In the genomic region with DNA sequence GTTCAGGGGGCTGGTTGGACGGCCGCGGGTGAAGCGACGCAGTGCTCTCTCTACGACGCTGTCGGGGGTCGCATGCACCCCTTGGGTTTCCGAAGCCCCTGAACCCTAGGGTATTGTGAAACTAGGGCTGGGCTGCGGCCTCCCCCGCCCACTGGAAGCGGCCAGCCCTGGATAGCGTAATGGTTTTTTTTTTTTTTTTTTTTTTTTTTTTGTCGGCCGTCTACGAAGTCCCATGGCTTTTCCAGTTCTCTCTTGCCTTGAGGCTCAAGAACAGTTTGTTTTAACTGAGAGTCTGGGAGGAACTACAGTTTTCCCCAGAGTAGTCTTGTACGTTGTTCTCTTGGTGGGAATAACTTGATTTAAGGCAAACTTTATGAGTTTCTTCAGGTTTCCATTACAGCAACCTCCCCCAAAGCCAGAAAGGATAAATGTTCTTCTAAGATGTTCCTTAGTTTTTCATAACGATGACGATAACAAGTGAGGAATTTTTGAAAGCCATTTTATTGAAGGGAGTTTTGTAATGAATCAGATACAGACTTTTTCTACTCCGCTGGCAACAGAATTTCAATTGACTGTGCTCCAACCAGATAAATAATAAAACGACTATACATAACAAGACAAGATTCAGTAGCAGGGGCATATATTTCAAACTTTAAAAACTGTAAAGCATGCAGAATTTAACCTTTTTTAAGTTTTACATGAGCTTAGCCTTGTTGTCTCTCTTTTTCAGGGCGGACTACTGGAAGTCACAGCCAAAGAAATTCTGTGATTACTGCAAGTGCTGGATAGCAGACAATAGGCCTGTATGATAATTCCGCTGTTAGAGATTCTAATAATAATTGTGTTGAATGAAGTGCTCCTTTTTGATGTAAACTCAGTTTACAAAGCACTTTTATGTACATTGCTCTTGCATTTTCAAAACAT, we compare ENCODE assay signal across 8 cellular contexts. TPM values are rescaled to one million over a fixed set of nuclear protein-coding genes. Genes with fewer than 3 reads are reported as not detected.
A peak's percentile ranks its signal among the peaks of the same experiment; 100 is the strongest.
DNase-seq lines count a peak whose midpoint lies in the region; ATAC-seq, FAIRE-seq and TF ChIP-seq lines count a peak whose summit lies in the region.

No MANE protein-coding gene starts in this region.

- 11% methylated on average over 20 of the region's 24 CpGs; no CpG with 5 or more reads in 1 of the 2 experiments for whole genome bisulfite sequencing in H1 (ENCODE audit: extremely low coverage in 1 of 2, insufficient coverage in 1 of 2, insufficient read length in 1 of 2, insufficient replicate concordance in 2 of 2, low coverage in 1 of 2, low lambda C conversion rate in 2 of 2, missing lambda C conversion rate in 1 of 2), 2 experiments
- 1 to 8% methylated on average over 12 to 15 of the region's 24 CpGs for WGBS in mesodermal cell (ENCODE audit: insufficient coverage in 2 of 2), 2 experiments

- H3K4me2 ChIP-seq in H1 (ENCODE audit: insufficient read depth in 1 of 2, low read depth in 2 of 2, low read length in 2 of 2) = peak overlapping the region; percentile 81 to 84

- no peak overlapping the region for H2BK20ac ChIP-seq in H1 (ENCODE audit: low read length)

- H3K9me3 ChIP-seq in RWPE2 (ENCODE audit: severe bottlenecking) = no peaks in the 10 kb centered on the region
- no peaks in the 10 kb centered on the region for H3K9me3 ChIP-seq in H1 (ENCODE audit: insufficient read depth in 2 of 2, low read depth in 1 of 2, low read length in 1 of 2)
- no peaks in the 10 kb centered on the region for H3K9me3 ChIP-seq in mesodermal cell (ENCODE audit: control insufficient read depth, low read length)
- no peaks in the 10 kb centered on the region for H3K9me3 ChIP-seq in vagina

- H3K27ac ChIP-seq in RWPE2 (ENCODE audit: poor library complexity, severe bottlenecking) = peak overlapping the region; percentile 87
- H3K27ac ChIP-seq in H1 (ENCODE audit: low read depth, low read length) = peak overlapping the region; percentile 93
- peak overlapping the region; percentile 95 for H3K27ac ChIP-seq in mesodermal cell (ENCODE audit: low read depth, low read length, severe bottlenecking)
- peak overlapping the region; percentile 95 for H3K27ac ChIP-seq in vagina

- H3K23ac ChIP-seq in H1 (ENCODE audit: insufficient read length) = no peak overlapping the region

- TF ChIP-seq CTCF in RWPE2 (IDR thresholded peaks at IDR 0.05; ENCODE audit: poor library complexity, severe bottlenecking) (no peak), H1 (IDR thresholded peaks at IDR 0.05; ENCODE audit: control extremely low read depth in 1 of 3, insufficient read depth in 1 of 3, low read depth in 1 of 3, low read length in 3 of 3) (no peak), vagina (IDR thresholded peaks at IDR 0.05) (no peak)

- H3K18ac ChIP-seq in H1 (ENCODE audit: extremely low read depth, low read length) = 0 out of 2 replicates have a peak overlapping the region, but pooled peaks have one; percentile 21

- peak; percentile 82 for DNase-seq in CD1c-positive myeloid dendritic cell (ENCODE audit: extremely low spot score)
- DNase-seq in GM19240 (ENCODE audit: insufficient read length, low spot score) = peak; percentile 16
- DNase-seq in RWPE2 (ENCODE audit: low spot score) = no peak
- no peak for DNase-seq in H1 (ENCODE audit: low read depth in 1 of 2, low spot score in 2 of 2)
- DNase-seq in vagina (ENCODE audit: extremely low spot score in 2 of 2) = no peak
- no peak for DNase-seq in NCI-H187 treated with DMSO at 0.1 percent for 48 hours (lab: John Stamatoyannopoulos, UW)

- H3K79me1 ChIP-seq in H1 (ENCODE audit: low read depth, low read length) = no peaks in the 10 kb centered on the region; the same call in 1 of the 2 replicates

- H3K36me3 ChIP-seq in RWPE2 (ENCODE audit: low read depth) = peaks cover 45% of the 10 kb centered on the region
- peaks cover 0 to 35% (median 6%) of the 10 kb centered on the region in 4 experiments; a peak in 6 of 8 replicates for H3K36me3 ChIP-seq in H1 (ENCODE audit: control insufficient read depth in 2 of 4, insufficient read depth in 4 of 4, low read length in 3 of 4)
- peaks cover 21% of the 10 kb centered on the region for H3K36me3 ChIP-seq in mesodermal cell (ENCODE audit: control insufficient read depth, insufficient read depth, low read length)
- H3K36me3 ChIP-seq in vagina = peaks cover 0 to 11% of the 10 kb centered on the region in 2 donors

- no peak overlapping the region for H3K14ac ChIP-seq in H1 (ENCODE audit: insufficient read length)

- TF ChIP-seq POLR2A in H1 (IDR thresholded peaks at IDR 0.05; ENCODE audit: control extremely low read depth in 1 of 2, low read depth in 2 of 2, low read length in 2 of 2) (no peak), vagina (IDR thresholded peaks at IDR 0.05) (no peak)

- peaks cover 7% of the 10 kb centered on the region; the same call in 1 of the 2 replicates for H3K23me2 ChIP-seq in H1 (ENCODE audit: low read depth, low read length)

- no peaks in the 10 kb centered on the region for H4K20me1 ChIP-seq in H1 (replicated peaks in 1 of 2; ENCODE audit: control insufficient read depth in 1 of 2, insufficient read depth in 2 of 2, low read length in 2 of 2)

- H2BK12ac ChIP-seq in H1 (ENCODE audit: low read depth, low read length) = no peak overlapping the region

- H4K5ac ChIP-seq in H1 (ENCODE audit: insufficient read length, low read depth, low read length) = peak overlapping the region; percentile 89

- H3K4ac ChIP-seq in H1 (replicated peaks; ENCODE audit: insufficient read length, low read depth, low read length) = no peak overlapping the region

- H2BK15ac ChIP-seq in H1 (ENCODE audit: low read length) = no peak overlapping the region

- peak overlapping the region; percentile 96 for H4K8ac ChIP-seq in H1 (ENCODE audit: extremely low read depth, insufficient read depth, low read length)

- H2BK120ac ChIP-seq in H1 (replicated peaks; ENCODE audit: low read depth, low read length) = no peak overlapping the region

- H2AK5ac ChIP-seq in H1 (ENCODE audit: low read depth, low read length) = no peak overlapping the region

- peaks cover 0 to 45% of the 10 kb centered on the region in 2 experiments; a peak in 2 of 4 replicates for H3K79me2 ChIP-seq in H1 (ENCODE audit: control insufficient read depth in 1 of 2, insufficient read depth in 2 of 2, low read length in 2 of 2)

- intact Hi-C loops in vagina (cut with DNase I) = loop anchor here (2.0 kb wide), 1 partner anchor 273 kb away; a partner anchor contains a TSS

- no peaks in the 10 kb centered on the region for H3K27me3 ChIP-seq in RWPE2 (ENCODE audit: insufficient read depth, poor library complexity, severe bottlenecking)
- no peaks in the 10 kb centered on the region for H3K27me3 ChIP-seq in H1 (replicated peaks in 1 of 4; ENCODE audit: control insufficient read depth in 3 of 4, extremely low read depth in 1 of 4, insufficient read depth in 3 of 4, low read length in 3 of 4)
- H3K27me3 ChIP-seq in vagina = no peaks in the 10 kb centered on the region

- peaks cover 33% of the 10 kb centered on the region for H3K4me1 ChIP-seq in RWPE2 (ENCODE audit: insufficient read depth, poor library complexity, severe bottlenecking)
- peaks cover 0 to 3% (median 2%) of the 10 kb centered on the region in 4 experiments; a peak in 2 of 7 replicates for H3K4me1 ChIP-seq in H1 (replicated peaks in 1 of 4; ENCODE audit: control insufficient read depth in 3 of 4, insufficient read depth in 4 of 4, low read length in 3 of 4)
- H3K4me1 ChIP-seq in mesodermal cell (ENCODE audit: control insufficient read depth, insufficient read depth, low read length, poor library complexity, severe bottlenecking) = peaks cover 13% of the 10 kb centered on the region
- H3K4me1 ChIP-seq in vagina = peaks cover 61% of the 10 kb centered on the region

- CTCF ChIA-PET in H1 (lab: Charles Lee; ENCODE audit: partially characterized antibody) = interaction anchor here (0.6 kb wide), 1 partner anchor 240 kb away, joined by 3 read pairs; no protein-coding TSS in a partner anchor

- POLR2A ChIA-PET in H1 (lab: Charles Lee; ENCODE audit: partially characterized antibody) = interaction anchor here (0.8 to 2.8 kb wide), 12 partner anchors 19 to 273 kb away, joined by 3 to 12 read pairs (median 4); a partner anchor contains a TSS

- H3K4me3 ChIP-seq in RWPE2 (ENCODE audit: severe bottlenecking) (peak overlapping the region; percentile 71), H1 (ENCODE audit: extremely low read depth in 1 of 4, insufficient read depth in 2 of 4, low read depth in 3 of 4, low read length in 4 of 4) (peak overlapping the region; percentile 89 to 96 (median 95)), mesodermal cell (ENCODE audit: extremely low read depth, insufficient read depth, low read length, poor library complexity, severe bottlenecking) (peak overlapping the region; percentile 81), vagina (peak overlapping the region; percentile 72 to 75)

- no peak overlapping the region; the same call in 1 of the 2 replicates for H2AFZ ChIP-seq in H1 (ENCODE audit: low read length)

- H3K56ac ChIP-seq in H1 (replicated peaks; ENCODE audit: insufficient read length, low read depth, low read length) = no peak overlapping the region

- TF ChIP-seq EP300 in H1 (IDR thresholded peaks at IDR 0.05; ENCODE audit: borderline replicate concordance in 1 of 2, low read depth in 2 of 2, low read length in 2 of 2) = no peak

- H3K9ac ChIP-seq in H1 (replicated peaks in 1 of 4; ENCODE audit: extremely low read depth in 1 of 4, low read depth in 3 of 4, low read length in 3 of 4) = peak overlapping the region; percentile 56 to 95 (median 94)

- no peak for TF ChIP-seq RAD21 in H1 (IDR thresholded peaks at IDR 0.05 in 1 of 2, conservative IDR thresholded peaks at IDR 0.05 in 1 of 2; ENCODE audit: low read depth in 2 of 2, low read length in 2 of 2)

- no peak for FAIRE-seq in H1 (lab: Jason Lieb, UNC)

- ATAC-seq in HG03175 (IDR thresholded peaks at IDR 0.05; ENCODE audit: unreplicated experiment) (peak; percentile 34), RWPE2 (ENCODE audit: low read depth) (peak; percentile 18)

- no peak overlapping the region for H4K91ac ChIP-seq in H1 (replicated peaks; ENCODE audit: insufficient read length, low read length)

- H2BK5ac ChIP-seq in H1 (ENCODE audit: low read depth, low read length) = peak overlapping the region; percentile 98

RNA-seq across cellular contexts. Expression of a gene that starts 0.9 kb away (rescaled TPM):
- 10.0 and 10.5 TPM in 2 replicates for total RNA-seq in H1 (2021; fragmentation: NEBNext Ultra II Directional; extraction: Animal tissue kit (Norgen Biotek cat#: 25700))
- 1.7 and 3.0 TPM in 2 replicates for polyA plus RNA-seq in H1 (2011; rRNA removed)
- 7.1 TPM for polyA plus RNA-seq in H1 (2011; cell fraction: cytosol; rRNA removed)
- polyA plus RNA-seq in H1 (2011; cell fraction: nucleus; rRNA removed) = 1.3 TPM
- polyA plus RNA-seq in H1 (2012, experiment 1 of 2) = 7.7 to 12.1 TPM (median 8.1 TPM) in 4 replicates
- 1.6 TPM for polyA plus RNA-seq in H1 (2012, experiment 2 of 2)
- 16.6 TPM for polyA plus RNA-seq in H1 (2013, experiment 1 of 2)
- polyA plus RNA-seq in H1 (2013, experiment 2 of 2) = 16.2 TPM
- polyA minus RNA-seq in H1 (2011; rRNA and poly(A)+ RNA removed) = 1.4 and 1.5 TPM in 2 replicates
- 3.6 TPM for polyA minus RNA-seq in H1 (2011; cell fraction: cytosol; rRNA and poly(A)+ RNA removed)
- polyA minus RNA-seq in H1 (2011; cell fraction: nucleus; rRNA and poly(A)+ RNA removed) = 3.6 TPM
- 13.8 TPM for polyA plus RNA-seq in mesodermal cell (2013, experiment 1 of 2)
- polyA plus RNA-seq in mesodermal cell (2013, experiment 2 of 2) = 17.4 TPM
- 13.5 TPM for total RNA-seq in vagina

RNA-seq across cellular contexts. Expression of a gene that starts 43.1 kb away (rescaled TPM):
- 18.2 and 20.6 TPM in 2 replicates for total RNA-seq in H1 (2021; fragmentation: NEBNext Ultra II Directional; extraction: Animal tissue kit (Norgen Biotek cat#: 25700))
- polyA plus RNA-seq in H1 (2011; rRNA removed) = 5.3 and 5.6 TPM in 2 replicates
- 6.7 TPM for polyA plus RNA-seq in H1 (2011; cell fraction: cytosol; rRNA removed)
- polyA plus RNA-seq in H1 (2011; cell fraction: nucleus; rRNA removed) = 6.7 TPM
- polyA plus RNA-seq in H1 (2012, experiment 1 of 2) = 8.2 to 9.3 TPM (median 8.9 TPM) in 4 replicates
- 1.0 TPM for polyA plus RNA-seq in H1 (2012, experiment 2 of 2)
- 9.5 TPM for polyA plus RNA-seq in H1 (2013, experiment 1 of 2)
- polyA plus RNA-seq in H1 (2013, experiment 2 of 2) = 9.8 TPM
- polyA minus RNA-seq in H1 (2011; rRNA and poly(A)+ RNA removed) = 11.9 and 14.2 TPM in 2 replicates
- polyA minus RNA-seq in H1 (2011; cell fraction: cytosol; rRNA and poly(A)+ RNA removed) = 10.8 TPM
- 32.8 TPM for polyA minus RNA-seq in H1 (2011; cell fraction: nucleus; rRNA and poly(A)+ RNA removed)
- polyA plus RNA-seq in mesodermal cell (2013, experiment 1 of 2) = 40.5 TPM
- polyA plus RNA-seq in mesodermal cell (2013, experiment 2 of 2) = 41.6 TPM
- total RNA-seq in vagina = 101 TPM

Comparison
In these comparisons a context has a peak if more than half of its experiments do, and no peak if none do; other contexts are left out.
1. DNase-seq: peak in CD1c-positive myeloid dendritic cell (single experiment) and GM19240 (single experiment); none in RWPE2 (single experiment), H1 (0 of 2), vagina (0 of 2) and NCI-H187 treated with DMSO at 0.1 percent for 48 hours (single experiment).
2. Peak in every context shown above with its lines, with median percentiles within 50 percentile points of each other: H3K27ac ChIP-seq and H3K4me3 ChIP-seq.